10 cellular contexts compared by ENCODE assay signal in the genomic region with DNA sequence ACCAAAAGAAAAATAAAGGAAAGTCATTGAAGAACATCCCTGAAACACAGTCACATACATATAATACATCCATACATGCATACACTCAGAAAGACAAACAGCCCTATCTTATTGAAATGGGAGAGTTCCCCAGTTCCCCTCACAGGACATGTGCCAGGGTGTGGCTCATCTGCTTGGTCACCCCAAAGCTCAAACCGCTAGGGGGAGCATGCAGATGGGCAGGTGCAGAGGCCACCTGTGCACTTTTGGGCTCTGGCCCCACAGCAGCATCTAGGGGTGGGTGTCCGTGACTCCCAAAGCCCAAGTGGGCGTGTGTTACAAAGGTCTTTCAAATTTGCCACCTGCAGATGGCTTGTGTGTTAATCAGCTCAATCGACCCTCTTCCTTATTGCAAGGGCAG.
DNase-seq lines count a peak whose midpoint lies in the region; ATAC-seq and TF ChIP-seq lines count a peak whose summit lies in the region.
"Had no signal": no experiment of that assay in that cellular context is flagged by ENCODE, and none has a peak within 500 bp of the region (broad histone marks: within the 10 kb centered on the region; RNA-seq: fewer than 3 reads in every experiment).

No MANE protein-coding gene starts in this region.

- H3K4me3 Mint-ChIP-seq in activated T-cell treated with anti-CD3 and anti-CD28 coated beads, Interleukin-2, amount 50 U/mL, for 72 hours, result no peak overlapping the region
- H3K4me3 Mint-ChIP-seq in naive B cell, result no peak overlapping the region
- H3K4me3 Mint-ChIP-seq: activated naive CD8-positive, alpha-beta T cell had no signal

- H3K9me3 Mint-ChIP-seq in activated T-cell treated with anti-CD3 and anti-CD28 coated beads, Interleukin-2, amount 50 U/mL, for 72 hours, result no peaks in the 10 kb centered on the region
- H3K9me3 Mint-ChIP-seq in naive B cell, result peaks cover 0 to 17% (median 8%) of the 10 kb centered on the region in 7 donors

- ATAC-seq in HG02798 (IDR thresholded peaks at IDR 0.05; ENCODE audit: poor library complexity, unreplicated experiment), result peak; percentile 78
- peak; percentile 58 to 59 for ATAC-seq in activated T-cell treated with anti-CD3 and anti-CD28 coated beads, Interleukin-2, amount 50 U/mL, for 72 hours (replicated peaks in 1 of 2)
- peak; percentile 51 to 63 for ATAC-seq in naive B cell (ENCODE audit: low read depth in 2 of 2)

- no peak overlapping the region for H3K27ac Mint-ChIP-seq in activated T-cell treated with anti-CD3 and anti-CD28 coated beads, Interleukin-2, amount 50 U/mL, for 72 hours
- no peak overlapping the region for H3K27ac Mint-ChIP-seq in naive B cell
- H3K27ac Mint-ChIP-seq: activated naive CD8-positive, alpha-beta T cell had no signal

- TF ChIP-seq CTCF in GM12865 (IDR thresholded peaks at IDR 0.05; ENCODE audit: insufficient read depth, low read depth, low read length, missing control alignments), result peak; percentile 62

- no peak overlapping the region for H3K4me3 ChIP-seq in GM12865 (ENCODE audit: low read depth, low read length)
- H3K4me3 ChIP-seq: upper lobe of left lung had no signal

- DNase-seq in GM12865 (ENCODE audit: low read depth) (peak; percentile 60), naive B cell (peak; percentile 8), EL (no peak), NCI-H510A treated with DMSO at 0.1 percent for 48 hours (lab: John Stamatoyannopoulos, UW) (no peak), NCI-H2196 treated with DMSO at 0.1 percent for 48 hours (lab: John Stamatoyannopoulos, UW; ENCODE audit: unreplicated experiment) (no peak), middle frontal gyrus (ENCODE audit: extremely low spot score, low spot score) (no peak)
- DNase-seq in activated T-cell treated with anti-CD3 and anti-CD28 coated beads, Interleukin-2, amount 50 U/mL, for 72 hours, result peak; percentile 51 to 52

- H3K27me3 Mint-ChIP-seq in activated T-cell treated with anti-CD3 and anti-CD28 coated beads, Interleukin-2, amount 50 U/mL, for 72 hours (ENCODE audit: low read depth), result no peaks in the 10 kb centered on the region
- H3K27me3 Mint-ChIP-seq in naive B cell, result peaks cover 7 to 11% (median 10%) of the 10 kb centered on the region in 3 donors
- H3K27me3 Mint-ChIP-seq: activated naive CD8-positive, alpha-beta T cell had no signal

- peaks cover 5% of the 10 kb centered on the region for H3K4me1 Mint-ChIP-seq in activated T-cell treated with anti-CD3 and anti-CD28 coated beads, Interleukin-2, amount 50 U/mL, for 72 hours (ENCODE audit: low read depth)
- H3K4me1 Mint-ChIP-seq in naive B cell, result peaks cover 0 to 13% (median 4%) of the 10 kb centered on the region in 3 donors

- H3K36me3 Mint-ChIP-seq in activated T-cell treated with anti-CD3 and anti-CD28 coated beads, Interleukin-2, amount 50 U/mL, for 72 hours (ENCODE audit: insufficient read depth in 2 of 2), result peaks cover 0 to 2% of the 10 kb centered on the region in 2 donors
- H3K36me3 Mint-ChIP-seq in naive B cell, result peaks cover 4 to 10% of the 10 kb centered on the region in 2 donors
- H3K36me3 Mint-ChIP-seq: activated naive CD8-positive, alpha-beta T cell had no signal

Comparison
In these comparisons a context has a peak if more than half of its experiments do, and no peak if none do; other contexts are left out.
1. DNase-seq: peak in GM12865 (single experiment), activated T-cell treated with anti-CD3 and anti-CD28 coated beads, Interleukin-2, amount 50 U/mL, for 72 hours (2 of 2) and naive B cell (single experiment); none in EL (single experiment), NCI-H510A treated with DMSO at 0.1 percent for 48 hours (single experiment), NCI-H2196 treated with DMSO at 0.1 percent for 48 hours (single experiment) and middle frontal gyrus (single experiment).
2. Peak in every context shown above with its lines, with median percentiles within 50 percentile points of each other: ATAC-seq.